ENCODE assay signal across 22 cellular contexts in the genomic region with DNA sequence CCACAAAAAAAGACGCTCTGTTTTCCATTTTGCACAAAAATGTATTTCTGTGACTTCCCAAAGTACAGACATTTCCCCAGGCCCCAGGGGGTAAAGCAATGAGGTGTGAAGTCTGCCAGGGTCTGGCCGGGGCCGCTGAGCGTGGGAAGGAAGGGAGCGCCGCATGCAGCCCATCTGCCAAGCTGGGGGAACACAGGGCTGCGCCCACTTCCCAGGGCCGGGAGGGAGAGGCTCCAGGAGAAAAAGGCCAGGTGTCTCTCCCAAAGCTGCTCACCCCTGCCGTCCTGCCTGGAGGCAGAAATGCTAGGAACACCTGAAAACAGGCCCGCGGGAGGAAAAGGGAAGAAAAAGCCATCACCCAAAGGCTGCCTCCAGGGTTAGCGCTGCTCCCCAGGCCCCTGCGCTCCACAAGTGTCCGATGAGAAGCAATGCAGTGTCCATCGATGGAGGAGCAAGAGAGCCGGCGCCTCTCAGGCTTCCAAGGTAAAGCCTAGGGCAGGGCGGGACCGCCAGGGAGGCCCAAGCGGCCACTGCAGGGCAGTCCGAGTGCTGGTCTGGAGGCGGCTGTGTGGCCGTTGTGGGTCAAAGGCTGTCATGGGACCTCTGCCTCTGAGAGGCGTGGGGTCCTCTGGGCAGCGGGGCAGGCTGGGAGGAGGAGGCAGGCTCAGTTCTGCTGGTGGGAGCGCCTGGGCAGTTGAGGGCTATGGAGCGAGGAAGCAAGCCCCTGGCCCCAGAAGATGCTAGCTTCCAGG. TPM values are rescaled to one million over a fixed set of nuclear protein-coding genes. Genes with fewer than 3 reads are reported as not detected.
DNase-seq lines count a peak whose midpoint lies in the region; ATAC-seq and TF ChIP-seq lines count a peak whose summit lies in the region.
"Had no signal": no experiment of that assay in that cellular context is flagged by ENCODE, and none has a peak within 500 bp of the region (broad histone marks: within the 10 kb centered on the region; RNA-seq: fewer than 3 reads in every experiment).

No MANE protein-coding gene starts in this region.

- H4K12ac ChIP-seq in trophoblast cell (ENCODE audit: low read depth, low read length), result no peak overlapping the region

- H3K4ac ChIP-seq in trophoblast cell (ENCODE audit: low read depth, low read length), result no peak overlapping the region

- H3K79me1 ChIP-seq in trophoblast cell (ENCODE audit: low read length), result no peaks in the 10 kb centered on the region

- no peak for DNase-seq in A673 (ENCODE audit: low spot score)
- no peak for DNase-seq in GM23338 (ENCODE audit: low spot score)
- DNase-seq in T-helper 17 cell, result no peak
- DNase-seq in islet precursor cell, result peak; percentile 49
- DNase-seq in effector memory CD4-positive, alpha-beta T cell, result no peak
- no peak for DNase-seq in trophoblast cell
- no peak for DNase-seq in MCF 10A (ENCODE audit: unreplicated experiment)
- DNase-seq in SJCRH30, result no peak
- DNase-seq: ACHN; activated CD4-positive, alpha-beta memory T cell treated with anti-CD3 and anti-CD28 coated beads, Interleukin-2, amount 10 ng/mL, durations not matched to agents 7 days and 5 days; activated CD4-positive, alpha-beta T cell treated with anti-CD3 and anti-CD28 coated beads for 1 hour; activated gamma-delta T cell; COR-L47; GF-D8; left ventricle myocardium superior; naive thymus-derived CD8-positive, alpha-beta T cell; NCI-H1436 treated with DMSO at 0.1 percent for 48 hours; NCI-H526; ovary; stimulated activated CD4-positive, alpha-beta T cell treated with anti-CD3 and anti-CD28 coated beads, Interleukin-2, amount 100 ng/mL, for 24 hours had no signal

- H3K27ac ChIP-seq in A673 (ENCODE audit: low read depth, low read length, poor library complexity, severe bottlenecking), result peak overlapping the region; percentile 16
- H3K27ac ChIP-seq in GM23338 (ENCODE audit: low read depth), result no peak overlapping the region
- H3K27ac ChIP-seq in effector memory CD4-positive, alpha-beta T cell (ENCODE audit: insufficient read depth, low read length, poor library complexity, severe bottlenecking), result no peak overlapping the region
- no peak overlapping the region for H3K27ac ChIP-seq in trophoblast cell (ENCODE audit: low read depth, low read length)
- H3K27ac ChIP-seq in SJCRH30, result no peak overlapping the region
- H3K27ac ChIP-seq: ovary had no signal

- H3K79me2 ChIP-seq in GM23338 (replicated peaks; ENCODE audit: insufficient read depth) (no peaks in the 10 kb centered on the region), trophoblast cell (ENCODE audit: control insufficient read depth, insufficient read depth, low read length, poor library complexity) (no peaks in the 10 kb centered on the region)

- no peak overlapping the region for H2AFZ ChIP-seq in GM23338
- no peak overlapping the region for H2AFZ ChIP-seq in trophoblast cell (ENCODE audit: insufficient read depth, low read length, poor library complexity)

- H2BK12ac ChIP-seq in trophoblast cell (ENCODE audit: low read length), result no peak overlapping the region

- no peak overlapping the region for H2BK120ac ChIP-seq in trophoblast cell (ENCODE audit: insufficient read depth, low read length, poor library complexity)

- H3K18ac ChIP-seq in trophoblast cell (ENCODE audit: low read length), result no peak overlapping the region

- no peaks in the 10 kb centered on the region for H3K9me2 ChIP-seq in GM23338 (ENCODE audit: insufficient read depth)

- peaks cover 22% of the 10 kb centered on the region for H3K4me1 ChIP-seq in A673 (ENCODE audit: insufficient read depth, low read length, poor library complexity, severe bottlenecking)
- H3K4me1 ChIP-seq in GM23338 (ENCODE audit: insufficient read depth), result no peaks in the 10 kb centered on the region
- peaks cover 2% of the 10 kb centered on the region for H3K4me1 ChIP-seq in effector memory CD4-positive, alpha-beta T cell (ENCODE audit: control insufficient read depth, insufficient read depth, low read length, poor library complexity, severe bottlenecking)
- peaks cover 0 to 3% of the 10 kb centered on the region in 2 experiments for H3K4me1 ChIP-seq in trophoblast cell (ENCODE audit: control insufficient read depth in 1 of 2, insufficient read depth in 2 of 2, low read length in 2 of 2)
- H3K4me1 ChIP-seq in SJCRH30, result no peaks in the 10 kb centered on the region; the same call in 1 of the 2 replicates
- H3K4me1 ChIP-seq: HAP-1 had no signal

- no peak for TF ChIP-seq CTCF in A673 (conservative IDR thresholded peaks at IDR 0.05; ENCODE audit: low read depth, low read length)
- no peak for TF ChIP-seq CTCF in GM23338 (conservative IDR thresholded peaks at IDR 0.05; ENCODE audit: low read depth in 2 of 2)
- TF ChIP-seq CTCF in MCF 10A (IDR thresholded peaks at IDR 0.05; ENCODE audit: unreplicated experiment), result no peak

- 0 out of 3 replicates have a peak, but pooled peaks cover 6% of the 10 kb centered on the region for H3K36me3 Mint-ChIP-seq in GM23338 (ENCODE audit: low read depth)
- H3K36me3 Mint-ChIP-seq in T-helper 17 cell (ENCODE audit: low read depth), result no peaks in the 10 kb centered on the region
- peaks cover 17% of the 10 kb centered on the region for H3K36me3 Mint-ChIP-seq in MCF 10A (ENCODE audit: insufficient read depth, unreplicated experiment)

- H3K9me3 ChIP-seq in A673 (ENCODE audit: low read depth, low read length, poor library complexity, severe bottlenecking), result no peaks in the 10 kb centered on the region
- no peaks in the 10 kb centered on the region for H3K9me3 ChIP-seq in T-helper 17 cell (ENCODE audit: control insufficient read depth, low read length, poor library complexity, severe bottlenecking)
- H3K9me3 ChIP-seq in effector memory CD4-positive, alpha-beta T cell (ENCODE audit: control insufficient read depth, low read length), result no peaks in the 10 kb centered on the region
- no peaks in the 10 kb centered on the region for H3K9me3 ChIP-seq in trophoblast cell (ENCODE audit: insufficient read depth, low read depth, low read length)
- no peaks in the 10 kb centered on the region for H3K9me3 ChIP-seq in SJCRH30 (replicated peaks)
- H3K9me3 ChIP-seq: HAP-1, ovary had no signal

- POLR2A ChIA-PET in A673 (lab: Charles Lee; ENCODE audit: low non-redundant PET), result no interaction called here
- POLR2A ChIA-PET in MCF 10A (lab: Yijun Ruan, JAX), result no interaction called here

- peaks cover 4% of the 10 kb centered on the region; the same call in 1 of the 2 replicates for H3F3A ChIP-seq in GM23338 (replicated peaks; ENCODE audit: low read depth)

- H3K4me3 Mint-ChIP-seq in GM23338 (no peak overlapping the region), T-helper 17 cell (no peak overlapping the region), MCF 10A (ENCODE audit: unreplicated experiment) (no peak overlapping the region)
- H3K4me3 Mint-ChIP-seq: activated CD4-positive, alpha-beta memory T cell treated with anti-CD3 and anti-CD28 coated beads, Interleukin-2, amount 10 ng/mL, durations not matched to agents 7 days and 5 days; T-helper 1 cell treated with Interleukin-12 subunit alpha and Interleukin-12 subunit beta and Interleukin-4 antibody, amounts not matched to agents 30 μg/mL and 1 μg/mL, for 36 hours had no signal

- H2AK5ac ChIP-seq in trophoblast cell (ENCODE audit: low read length), result no peak overlapping the region

- H3K4me1 Mint-ChIP-seq in GM23338 (peaks cover 14% of the 10 kb centered on the region), T-helper 17 cell (peaks cover 11% of the 10 kb centered on the region), MCF 10A (ENCODE audit: insufficient read depth, unreplicated experiment) (peaks cover 2% of the 10 kb centered on the region)

- H2BK5ac ChIP-seq in trophoblast cell (ENCODE audit: low read depth, low read length, poor library complexity), result no peak overlapping the region

- H3K9ac ChIP-seq in trophoblast cell (ENCODE audit: low read length), result no peak overlapping the region

- no peak overlapping the region for H3K14ac ChIP-seq in trophoblast cell (ENCODE audit: low read length)

- H3K27me3 ChIP-seq in A673 (replicated peaks; ENCODE audit: insufficient read depth, low read depth, low read length, poor library complexity), result no peaks in the 10 kb centered on the region
- no peaks in the 10 kb centered on the region for H3K27me3 ChIP-seq in GM23338 (ENCODE audit: insufficient read depth)
- no peaks in the 10 kb centered on the region for H3K27me3 ChIP-seq in effector memory CD4-positive, alpha-beta T cell (replicated peaks; ENCODE audit: control insufficient read depth, insufficient read depth, low read length, poor library complexity, severe bottlenecking)
- H3K27me3 ChIP-seq in trophoblast cell (ENCODE audit: insufficient read depth, low read length), result no peaks in the 10 kb centered on the region
- H3K27me3 ChIP-seq in SJCRH30, result no peaks in the 10 kb centered on the region
- H3K27me3 ChIP-seq: ovary had no signal

- H3K23ac ChIP-seq in trophoblast cell (ENCODE audit: low read length), result no peak overlapping the region

- H3K36me3 ChIP-seq in A673 (ENCODE audit: insufficient read depth, low read length, poor library complexity, severe bottlenecking) (no peaks in the 10 kb centered on the region), GM23338 (ENCODE audit: insufficient read depth) (no peaks in the 10 kb centered on the region), trophoblast cell (ENCODE audit: control insufficient read depth in 1 of 2, insufficient read depth in 2 of 2, low read length in 2 of 2) (peaks cover 15 to 23% of the 10 kb centered on the region in 2 experiments), SJCRH30 (no peaks in the 10 kb centered on the region)
- H3K36me3 ChIP-seq in effector memory CD4-positive, alpha-beta T cell (ENCODE audit: control insufficient read depth, insufficient read depth, low read length), result peaks cover 19% of the 10 kb centered on the region
- H3K36me3 ChIP-seq: HAP-1, ovary had no signal

- no peak overlapping the region for H3K4me2 ChIP-seq in GM23338
- H3K4me2 ChIP-seq in trophoblast cell (ENCODE audit: low read length), result no peak overlapping the region

- CTCF ChIA-PET in A673 (lab: Charles Lee), result no interaction called here
- CTCF ChIA-PET in MCF 10A (lab: Yijun Ruan, JAX), result no interaction called here

- H3K4me3 ChIP-seq in A673 (ENCODE audit: low read depth, low read length, poor library complexity, severe bottlenecking) (no peak overlapping the region), GM23338 (no peak overlapping the region), trophoblast cell (ENCODE audit: low read depth, low read length) (no peak overlapping the region), SJCRH30 (no peak overlapping the region)
- H3K4me3 ChIP-seq in effector memory CD4-positive, alpha-beta T cell (ENCODE audit: insufficient read depth, low read depth, low read length, poor library complexity, severe bottlenecking), result no peak overlapping the region
- H3K4me3 ChIP-seq: HAP-1, ovary had no signal

- no peak overlapping the region for H4K8ac ChIP-seq in trophoblast cell (ENCODE audit: low read depth, low read length)

- intact Hi-C loops in A673 (cut with micrococcal nuclease; ENCODE audit: unreplicated experiment) (loop anchor here (5.0 kb wide), 1 partner anchor 197 kb away; no protein-coding TSS in a partner anchor), MCF 10A (cut with micrococcal nuclease) (no loop called here)

- H4K91ac ChIP-seq in trophoblast cell (ENCODE audit: low read depth, low read length), result no peak overlapping the region

- peak overlapping the region; percentile 52; the same call in 1 of the 2 replicates for H3K27ac Mint-ChIP-seq in GM23338
- peak overlapping the region; percentile 68 for H3K27ac Mint-ChIP-seq in T-helper 17 cell
- no peak overlapping the region for H3K27ac Mint-ChIP-seq in MCF 10A (ENCODE audit: low read depth, unreplicated experiment)
- H3K27ac Mint-ChIP-seq: activated CD4-positive, alpha-beta memory T cell treated with anti-CD3 and anti-CD28 coated beads, Interleukin-2, amount 10 ng/mL, durations not matched to agents 7 days and 5 days; T-helper 1 cell treated with Interleukin-12 subunit alpha and Interleukin-12 subunit beta and Interleukin-4 antibody, amounts not matched to agents 30 μg/mL and 1 μg/mL, for 36 hours had no signal

- H3K9me3 Mint-ChIP-seq in GM23338 (no peaks in the 10 kb centered on the region), MCF 10A (ENCODE audit: unreplicated experiment) (no peaks in the 10 kb centered on the region)
- H3K9me3 Mint-ChIP-seq: activated CD4-positive, alpha-beta memory T cell treated with anti-CD3 and anti-CD28 coated beads, Interleukin-2, amount 10 ng/mL, durations not matched to agents 7 days and 5 days; naive thymus-derived CD8-positive, alpha-beta T cell; T-helper 1 cell treated with Interleukin-12 subunit alpha and Interleukin-12 subunit beta and Interleukin-4 antibody, amounts not matched to agents 30 μg/mL and 1 μg/mL, for 36 hours had no signal

- H4K20me1 ChIP-seq in GM23338 (replicated peaks; ENCODE audit: insufficient read depth), result no peaks in the 10 kb centered on the region

- BruUV-seq in A673 (replicated peaks; lab: Mats Ljungman, UMichigan) (no TSS peak), MCF 10A (replicated peaks; lab: Mats Ljungman, UMichigan) (no TSS peak)

- peaks cover 14% of the 10 kb centered on the region for H3K27me3 Mint-ChIP-seq in GM23338 (ENCODE audit: insufficient read depth, low read depth, poor library complexity)
- H3K27me3 Mint-ChIP-seq in T-helper 17 cell, result no peaks in the 10 kb centered on the region
- H3K27me3 Mint-ChIP-seq in MCF 10A (ENCODE audit: insufficient read depth, unreplicated experiment), result no peaks in the 10 kb centered on the region
- H3K27me3 Mint-ChIP-seq: activated CD4-positive, alpha-beta memory T cell treated with anti-CD3 and anti-CD28 coated beads, Interleukin-2, amount 10 ng/mL, durations not matched to agents 7 days and 5 days; naive thymus-derived CD8-positive, alpha-beta T cell had no signal

- WGBS in trophoblast cell (ENCODE audit: extremely low coverage, insufficient coverage, insufficient read length), result no CpG with 5 or more reads among the region's 27 CpGs

- ATAC-seq in GM23338, result no peak
- ATAC-seq in T-helper 17 cell, result no peak
- ATAC-seq: left ventricle myocardium superior; naive thymus-derived CD8-positive, alpha-beta T cell had no signal

RNA-seq across cellular contexts. Expression of a gene that starts 6.0 kb away (rescaled TPM):
- total RNA-seq in A673 (2021), result 32.6 and 35.2 TPM in 2 replicates
- 54.1 and 57.9 TPM in 2 replicates for total RNA-seq in GM23338 (2014; rRNA removed; shearing (Covaris generic))
- 47.5 and 50.3 TPM in 2 replicates for polyA plus RNA-seq in GM23338 (2016; fragmentation: Nextera tagmentation; extraction: Ambion mirVana)
- 10 to 100 TPM; 23.5 to 26.9 TPM for total RNA-seq in T-helper 17 cell
- 35.3 and 35.7 TPM in 2 replicates for polyA plus RNA-seq in trophoblast cell (2013)
- 22.1 and 22.9 TPM in 2 replicates for total RNA-seq in MCF 10A (2022)
- 35.0 and 37.4 TPM in 2 replicates for total RNA-seq in SJCRH30 (2014; rRNA removed; shearing (Covaris generic))

RNA-seq across cellular contexts. Expression of a gene that starts 27.6 kb away (rescaled TPM):
- total RNA-seq in A673 (2021) (12.3 and 21.5 TPM in 2 replicates), T-helper 17 cell (1 to 10 TPM in 1 of 2 donors, under 1 TPM in 1; 0.96 to 2.0 TPM), MCF 10A (2022) (1.1 TPM in 2 replicates)
- 16.3 and 17.7 TPM in 2 replicates for total RNA-seq in GM23338 (2014; rRNA removed; shearing (Covaris generic))
- polyA plus RNA-seq in GM23338 (2016; fragmentation: Nextera tagmentation; extraction: Ambion mirVana), result 6.2 and 6.7 TPM in 2 replicates
- polyA plus RNA-seq in trophoblast cell (2013), result 7.5 and 7.7 TPM in 2 replicates
- 15.8 and 20.2 TPM in 2 replicates for total RNA-seq in SJCRH30 (2014; rRNA removed; shearing (Covaris generic))

RNA-seq across cellular contexts. Expression of a gene that starts 40.9 kb away (rescaled TPM):
- 942 and 1,009 TPM in 2 replicates for total RNA-seq in A673 (2021)
- total RNA-seq in GM23338 (2014; rRNA removed; shearing (Covaris generic)), result 949 and 964 TPM in 2 replicates
- polyA plus RNA-seq in GM23338 (2016; fragmentation: Nextera tagmentation; extraction: Ambion mirVana), result 1,113 and 1,261 TPM in 2 replicates
- 100 to 1,000 TPM; 223 to 231 TPM for total RNA-seq in T-helper 17 cell
- polyA plus RNA-seq in trophoblast cell (2013), result 357 and 372 TPM in 2 replicates
- total RNA-seq in MCF 10A (2022), result 512 and 563 TPM in 2 replicates
- 1,089 and 1,149 TPM in 2 replicates for total RNA-seq in SJCRH30 (2014; rRNA removed; shearing (Covaris generic))

RNA-seq across cellular contexts. Expression of a gene that starts 41.8 kb away (rescaled TPM):
- total RNA-seq in A673 (2021), result 12.9 and 19.6 TPM in 2 replicates
- 14.4 and 23.9 TPM in 2 replicates for total RNA-seq in GM23338 (2014; rRNA removed; shearing (Covaris generic))
- 6.5 and 7.0 TPM in 2 replicates for polyA plus RNA-seq in GM23338 (2016; fragmentation: Nextera tagmentation; extraction: Ambion mirVana)
- 10 to 100 TPM; 29.4 to 30.0 TPM for total RNA-seq in T-helper 17 cell
- 20.5 and 21.6 TPM in 2 replicates for polyA plus RNA-seq in trophoblast cell (2013)
- total RNA-seq in MCF 10A (2022), result 19.5 and 26.6 TPM in 2 replicates
- total RNA-seq in SJCRH30 (2014; rRNA removed; shearing (Covaris generic)), result 18.8 and 19.9 TPM in 2 replicates

RNA-seq across cellular contexts. Expression of a gene that starts 57.1 kb away (rescaled TPM):
- total RNA-seq in A673 (2021) (26.7 and 27.2 TPM in 2 replicates), T-helper 17 cell (10 to 100 TPM; 21.6 to 30.8 TPM), MCF 10A (2022) (10.9 and 13.8 TPM in 2 replicates)
- total RNA-seq in GM23338 (2014; rRNA removed; shearing (Covaris generic)), result 19.1 and 19.4 TPM in 2 replicates
- polyA plus RNA-seq in GM23338 (2016; fragmentation: Nextera tagmentation; extraction: Ambion mirVana), result 7.8 and 8.3 TPM in 2 replicates
- 16.0 TPM in 2 replicates for polyA plus RNA-seq in trophoblast cell (2013)
- total RNA-seq in SJCRH30 (2014; rRNA removed; shearing (Covaris generic)), result 21.0 and 21.3 TPM in 2 replicates
